2 cellular contexts compared by ENCODE assay signal in genomic region chr17:49249890-49250522, GRCh38.
TF ChIP-seq lines count a peak whose summit lies in the region.

No MANE protein-coding gene starts in this region.

TF ChIP-seq in Ishikawa, 13 proteins besides CTCF, POLR2A, EP300 and RAD21:
- TF ChIP-seq FOXM1 (IDR thresholded peaks at IDR 0.05; ENCODE audit: borderline replicate concordance, low read depth) (no peak), REST (IDR thresholded peaks at IDR 0.05; ENCODE audit: low read depth) (no peak), EGR1 (IDR thresholded peaks at IDR 0.05) (no peak), MAX (IDR thresholded peaks at IDR 0.05) (peak; percentile 16; the same call in 1 of the 2 replicates), USF1 (IDR thresholded peaks at IDR 0.05) (no peak)

TF ChIP-seq in K562, 482 proteins besides CTCF, POLR2A, EP300 and RAD21:
- TF ChIP-seq HMGXB4 (CRISPR knock-in tag; IDR thresholded peaks at IDR 0.05) = no peak
- TF ChIP-seq SLC30A9 (CRISPR knock-in tag; IDR thresholded peaks at IDR 0.05) = no peak
- TF ChIP-seq ZNF121 (CRISPR knock-in tag; conservative IDR thresholded peaks at IDR 0.05) = peak; percentile 64; the same call in 1 of the 2 replicates
- TF ChIP-seq NEUROD1 (IDR thresholded peaks at IDR 0.05; ENCODE audit: borderline replicate concordance, low read depth, low read length, partially characterized antibody) = no peak
- TF ChIP-seq CSDE1 (IDR thresholded peaks at IDR 0.05) = no peak
- no peak for TF ChIP-seq CCNT2 (IDR thresholded peaks at IDR 0.05; ENCODE audit: borderline replicate concordance, extremely low read depth, insufficient read length, low read depth, low read length)
- TF ChIP-seq ESRRA (IDR thresholded peaks at IDR 0.05; ENCODE audit: borderline replicate concordance, low read depth) = peak; percentile 85
- TF ChIP-seq PHF21A (IDR thresholded peaks at IDR 0.05; ENCODE audit: borderline replicate concordance, low read depth) = no peak
- no peak for TF ChIP-seq PHTF2 (CRISPR knock-in tag; IDR thresholded peaks at IDR 0.05)
- TF ChIP-seq CHD4 (IDR thresholded peaks at IDR 0.05; ENCODE audit: insufficient read depth, insufficient replicate concordance, low read depth, low read length, poor library complexity, severe bottlenecking) = peak; percentile 43
- TF ChIP-seq ADNP (tag; IDR thresholded peaks at IDR 0.05) = peak; percentile 91
- TF ChIP-seq CEBPZ (IDR thresholded peaks at IDR 0.05; ENCODE audit: borderline replicate concordance, low read depth, low read length) = no peak
- peak; percentile 85; the same call in 1 of the 2 replicates for TF ChIP-seq SMARCA5 (IDR thresholded peaks at IDR 0.05)
- TF ChIP-seq PREB (CRISPR knock-in tag; IDR thresholded peaks at IDR 0.05) = no peak
- no peak for TF ChIP-seq SNAPC5 (CRISPR knock-in tag; IDR thresholded peaks at IDR 0.05)
- no peak for TF ChIP-seq KDM5B (IDR thresholded peaks at IDR 0.05; ENCODE audit: insufficient replicate concordance, low read depth, low read length)
- TF ChIP-seq RBM25 (IDR thresholded peaks at IDR 0.05; ENCODE audit: low read depth, low read length, severe bottlenecking) = peak; percentile 95
- 0 out of 4 replicates have a peak, but pooled peaks of 1 of the 2 experiments have one; percentile 48 for TF ChIP-seq RCOR1 (IDR thresholded peaks at IDR 0.05; ENCODE audit: borderline replicate concordance in 1 of 2, low read depth in 2 of 2, low read length in 2 of 2)
- TF ChIP-seq FIP1L1 (IDR thresholded peaks at IDR 0.05; ENCODE audit: low read depth, low read length, poor library complexity, severe bottlenecking) = no peak
- peak; percentile 47; the same call in 1 of the 2 replicates for TF ChIP-seq HDAC2 (IDR thresholded peaks at IDR 0.05)
- no peak for TF ChIP-seq MYC (IDR thresholded peaks at IDR 0.05; ENCODE audit: low read depth, low read length)
- no peak for TF ChIP-seq MYC (CRISPR knock-in tag; IDR thresholded peaks at IDR 0.05; ENCODE audit: borderline replicate concordance, low read depth)
- peak; percentile 96 for TF ChIP-seq BCOR (IDR thresholded peaks at IDR 0.05)
- TF ChIP-seq KDM1A (IDR thresholded peaks at IDR 0.05) = peak; percentile 55 to 84; a peak in 3 of 4 replicates
